ENCODE assay signal across 1 cellular context in the genomic region with DNA sequence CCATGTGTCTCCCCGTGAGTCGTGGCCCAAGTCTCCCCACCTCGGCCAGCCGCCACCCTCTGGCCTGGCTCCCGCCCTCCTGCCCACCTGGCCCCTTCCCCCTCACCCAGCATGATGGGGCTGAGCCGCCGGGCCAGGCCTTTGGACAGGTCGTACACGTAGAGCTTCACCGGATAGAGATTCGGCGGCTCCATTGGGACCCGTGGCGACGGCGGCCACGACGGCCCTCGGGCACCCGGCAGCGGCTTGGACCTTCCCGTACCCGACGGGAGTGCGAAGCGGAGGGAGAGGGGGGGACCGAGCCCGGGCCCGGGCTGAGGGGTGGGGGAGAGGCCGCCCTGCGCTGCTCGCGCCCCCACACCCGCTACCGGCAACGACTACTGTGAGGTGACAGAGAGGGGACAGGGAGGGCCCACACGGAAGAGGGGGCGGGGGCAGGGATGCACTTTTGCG.
TF ChIP-seq lines count a peak whose summit lies in the region.

Gene DESI1 (minus strand): TSS at position 398 of the 453 bp plus-strand sequence. CDS start 204 bp downstream, at position 194.

TF ChIP-seq in HepG2, 621 proteins besides CTCF, POLR2A, EP300 and RAD21 (continued from another document and continues in another):
- TF ChIP-seq NFRKB (IDR thresholded peaks at IDR 0.05) (no peak), RFX3 (CRISPR knock-in tag; IDR thresholded peaks at IDR 0.05) (no peak), CBX2 (IDR thresholded peaks at IDR 0.05; ENCODE audit: low read depth, low read length) (no peak), CBX2 (CRISPR knock-in tag; IDR thresholded peaks at IDR 0.05; ENCODE audit: low read depth) (no peak), CBX5 (CRISPR knock-in tag; IDR thresholded peaks at IDR 0.05; ENCODE audit: borderline replicate concordance) (no peak; the same call in 1 of the 2 replicates), ZNF430 (CRISPR knock-in tag; IDR thresholded peaks at IDR 0.05) (no peak), ZNF367 (CRISPR knock-in tag; IDR thresholded peaks at IDR 0.05; ENCODE audit: borderline replicate concordance) (no peak), SRF (IDR thresholded peaks at IDR 0.05; ENCODE audit: low read depth, low read length) (no peak), YEATS4 (CRISPR knock-in tag; IDR thresholded peaks at IDR 0.05; ENCODE audit: borderline replicate concordance) (no peak; the same call in 1 of the 2 replicates), CAMTA2 (CRISPR knock-in tag; IDR thresholded peaks at IDR 0.05; ENCODE audit: borderline replicate concordance) (0 out of 2 replicates have a peak, but pooled peaks have one; percentile 51), SNAI1 (CRISPR knock-in tag; IDR thresholded peaks at IDR 0.05; ENCODE audit: borderline replicate concordance) (peak; percentile 85; the same call in 1 of the 2 replicates), ZNF431 (CRISPR knock-in tag; IDR thresholded peaks at IDR 0.05; ENCODE audit: borderline replicate concordance, low read depth) (no peak; the same call in 1 of the 2 replicates), HDAC6 (IDR thresholded peaks at IDR 0.05; ENCODE audit: low read depth, low read length) (no peak), ASH2L (IDR thresholded peaks at IDR 0.05; ENCODE audit: insufficient read length, low read depth, low read length) (no peak), CENPT (CRISPR knock-in tag; IDR thresholded peaks at IDR 0.05; ENCODE audit: low read depth) (no peak), PPARG (CRISPR knock-in tag; conservative IDR thresholded peaks at IDR 0.05) (no peak), YY1 (IDR thresholded peaks at IDR 0.05; ENCODE audit: insufficient read depth, insufficient replicate concordance, low read depth, low read length) (peak; percentile 29), LCORL (IDR thresholded peaks at IDR 0.05) (no peak), LCORL (CRISPR knock-in tag; IDR thresholded peaks at IDR 0.05) (no peak), GATAD2A (CRISPR knock-in tag; IDR thresholded peaks at IDR 0.05) (0 out of 2 replicates have a peak, but pooled peaks have one; percentile 36), ZNF407 (CRISPR knock-in tag; IDR thresholded peaks at IDR 0.05; ENCODE audit: not compliant biosample characterization) (no peak), BRCA1 (CRISPR knock-in tag; IDR thresholded peaks at IDR 0.05) (no peak), ZBTB21 (CRISPR knock-in tag; IDR thresholded peaks at IDR 0.05) (no peak), SRSF4 (IDR thresholded peaks at IDR 0.05; ENCODE audit: low read depth, low read length, poor library complexity, severe bottlenecking) (no peak), ZNF292 (CRISPR knock-in tag; IDR thresholded peaks at IDR 0.05; ENCODE audit: borderline replicate concordance, low read depth) (no peak), TAF1 (CRISPR knock-in tag; IDR thresholded peaks at IDR 0.05) (peak; percentile 89), SPEN (CRISPR knock-in tag; IDR thresholded peaks at IDR 0.05; ENCODE audit: low read depth) (no peak), NR2F1 (CRISPR knock-in tag; IDR thresholded peaks at IDR 0.05) (0 out of 4 replicates have a peak, but pooled peaks of 1 of the 2 experiments have one; percentile 11), KDM4B (CRISPR knock-in tag; IDR thresholded peaks at IDR 0.05) (0 out of 2 replicates have a peak, but pooled peaks have one; percentile 30), HMGXB3 (CRISPR knock-in tag; IDR thresholded peaks at IDR 0.05; ENCODE audit: borderline replicate concordance) (no peak)
- TF ChIP-seq, protein P1, sequence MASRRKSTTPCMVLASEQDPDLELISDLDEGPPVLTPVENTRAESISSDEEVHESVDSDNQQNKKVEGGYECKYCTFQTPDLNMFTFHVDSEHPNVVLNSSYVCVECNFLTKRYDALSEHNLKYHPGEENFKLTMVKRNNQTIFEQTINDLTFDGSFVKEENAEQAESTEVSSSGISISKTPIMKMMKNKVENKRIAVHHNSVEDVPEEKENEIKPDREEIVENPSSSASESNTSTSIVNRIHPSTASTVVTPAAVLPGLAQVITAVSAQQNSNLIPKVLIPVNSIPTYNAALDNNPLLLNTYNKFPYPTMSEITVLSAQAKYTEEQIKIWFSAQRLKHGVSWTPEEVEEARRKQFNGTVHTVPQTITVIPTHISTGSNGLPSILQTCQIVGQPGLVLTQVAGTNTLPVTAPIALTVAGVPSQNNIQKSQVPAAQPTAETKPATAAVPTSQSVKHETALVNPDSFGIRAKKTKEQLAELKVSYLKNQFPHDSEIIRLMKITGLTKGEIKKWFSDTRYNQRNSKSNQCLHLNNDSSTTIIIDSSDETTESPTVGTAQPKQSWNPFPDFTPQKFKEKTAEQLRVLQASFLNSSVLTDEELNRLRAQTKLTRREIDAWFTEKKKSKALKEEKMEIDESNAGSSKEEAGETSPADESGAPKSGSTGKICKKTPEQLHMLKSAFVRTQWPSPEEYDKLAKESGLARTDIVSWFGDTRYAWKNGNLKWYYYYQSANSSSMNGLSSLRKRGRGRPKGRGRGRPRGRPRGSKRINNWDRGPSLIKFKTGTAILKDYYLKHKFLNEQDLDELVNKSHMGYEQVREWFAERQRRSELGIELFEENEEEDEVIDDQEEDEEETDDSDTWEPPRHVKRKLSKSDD (CRISPR knock-in tag; IDR thresholded peaks at IDR 0.05; ENCODE audit: low read depth): no peak
- TF ChIP-seq, protein P2, sequence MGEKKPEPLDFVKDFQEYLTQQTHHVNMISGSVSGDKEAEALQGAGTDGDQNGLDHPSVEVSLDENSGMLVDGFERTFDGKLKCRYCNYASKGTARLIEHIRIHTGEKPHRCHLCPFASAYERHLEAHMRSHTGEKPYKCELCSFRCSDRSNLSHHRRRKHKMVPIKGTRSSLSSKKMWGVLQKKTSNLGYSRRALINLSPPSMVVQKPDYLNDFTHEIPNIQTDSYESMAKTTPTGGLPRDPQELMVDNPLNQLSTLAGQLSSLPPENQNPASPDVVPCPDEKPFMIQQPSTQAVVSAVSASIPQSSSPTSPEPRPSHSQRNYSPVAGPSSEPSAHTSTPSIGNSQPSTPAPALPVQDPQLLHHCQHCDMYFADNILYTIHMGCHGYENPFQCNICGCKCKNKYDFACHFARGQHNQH (CRISPR knock-in tag; IDR thresholded peaks at IDR 0.05): no peak
- TF ChIP-seq, protein P3, sequence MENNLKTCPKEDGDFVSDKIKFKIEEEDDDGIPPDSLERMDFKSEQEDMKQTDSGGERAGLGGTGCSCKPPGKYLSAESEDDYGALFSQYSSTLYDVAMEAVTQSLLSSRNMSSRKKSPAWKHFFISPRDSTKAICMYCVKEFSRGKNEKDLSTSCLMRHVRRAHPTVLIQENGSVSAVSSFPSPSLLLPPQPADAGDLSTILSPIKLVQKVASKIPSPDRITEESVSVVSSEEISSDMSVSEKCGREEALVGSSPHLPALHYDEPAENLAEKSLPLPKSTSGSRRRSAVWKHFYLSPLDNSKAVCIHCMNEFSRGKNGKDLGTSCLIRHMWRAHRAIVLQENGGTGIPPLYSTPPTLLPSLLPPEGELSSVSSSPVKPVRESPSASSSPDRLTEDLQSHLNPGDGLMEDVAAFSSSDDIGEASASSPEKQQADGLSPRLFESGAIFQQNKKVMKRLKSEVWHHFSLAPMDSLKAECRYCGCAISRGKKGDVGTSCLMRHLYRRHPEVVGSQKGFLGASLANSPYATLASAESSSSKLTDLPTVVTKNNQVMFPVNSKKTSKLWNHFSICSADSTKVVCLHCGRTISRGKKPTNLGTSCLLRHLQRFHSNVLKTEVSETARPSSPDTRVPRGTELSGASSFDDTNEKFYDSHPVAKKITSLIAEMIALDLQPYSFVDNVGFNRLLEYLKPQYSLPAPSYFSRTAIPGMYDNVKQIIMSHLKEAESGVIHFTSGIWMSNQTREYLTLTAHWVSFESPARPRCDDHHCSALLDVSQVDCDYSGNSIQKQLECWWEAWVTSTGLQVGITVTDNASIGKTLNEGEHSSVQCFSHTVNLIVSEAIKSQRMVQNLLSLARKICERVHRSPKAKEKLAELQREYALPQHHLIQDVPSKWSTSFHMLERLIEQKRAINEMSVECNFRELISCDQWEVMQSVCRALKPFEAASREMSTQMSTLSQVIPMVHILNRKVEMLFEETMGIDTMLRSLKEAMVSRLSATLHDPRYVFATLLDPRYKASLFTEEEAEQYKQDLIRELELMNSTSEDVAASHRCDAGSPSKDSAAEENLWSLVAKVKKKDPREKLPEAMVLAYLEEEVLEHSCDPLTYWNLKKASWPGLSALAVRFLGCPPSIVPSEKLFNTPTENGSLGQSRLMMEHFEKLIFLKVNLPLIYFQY (CRISPR knock-in tag; IDR thresholded peaks at IDR 0.05; ENCODE audit: borderline replicate concordance): no peak
- TF ChIP-seq, protein P4, sequence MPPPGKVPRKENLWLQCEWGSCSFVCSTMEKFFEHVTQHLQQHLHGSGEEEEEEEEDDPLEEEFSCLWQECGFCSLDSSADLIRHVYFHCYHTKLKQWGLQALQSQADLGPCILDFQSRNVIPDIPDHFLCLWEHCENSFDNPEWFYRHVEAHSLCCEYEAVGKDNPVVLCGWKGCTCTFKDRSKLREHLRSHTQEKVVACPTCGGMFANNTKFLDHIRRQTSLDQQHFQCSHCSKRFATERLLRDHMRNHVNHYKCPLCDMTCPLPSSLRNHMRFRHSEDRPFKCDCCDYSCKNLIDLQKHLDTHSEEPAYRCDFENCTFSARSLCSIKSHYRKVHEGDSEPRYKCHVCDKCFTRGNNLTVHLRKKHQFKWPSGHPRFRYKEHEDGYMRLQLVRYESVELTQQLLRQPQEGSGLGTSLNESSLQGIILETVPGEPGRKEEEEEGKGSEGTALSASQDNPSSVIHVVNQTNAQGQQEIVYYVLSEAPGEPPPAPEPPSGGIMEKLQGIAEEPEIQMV (CRISPR knock-in tag; IDR thresholded peaks at IDR 0.05; ENCODE audit: low read depth): no peak
